In the genomic region with DNA sequence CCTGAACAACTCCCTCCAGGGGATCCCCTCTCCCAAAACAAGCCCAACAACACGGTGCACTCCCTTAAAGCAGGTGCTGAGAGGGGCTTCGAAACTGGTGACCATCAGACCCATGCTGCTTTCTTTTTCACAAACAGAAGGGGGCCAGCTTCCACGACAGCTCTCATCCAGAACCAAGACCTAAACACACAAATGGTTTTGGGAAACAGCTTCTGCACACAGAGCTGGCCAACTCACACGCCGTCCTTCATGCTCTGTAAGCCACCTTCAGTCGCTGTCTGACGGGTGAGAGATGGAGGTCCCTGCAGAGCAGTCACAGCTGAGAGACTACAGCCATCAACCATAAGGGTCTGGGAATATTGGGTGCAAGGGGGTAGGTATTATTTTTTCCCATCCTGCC, we compare ENCODE assay signal across 20 cellular contexts.
A peak's percentile ranks its signal among the peaks of the same experiment; 100 is the strongest.
DNase-seq lines count a peak whose midpoint lies in the region; ATAC-seq and TF ChIP-seq lines count a peak whose summit lies in the region.
"Had no signal": no experiment of that assay in that cellular context is flagged by ENCODE, and none has a peak within 500 bp of the region (broad histone marks: within the 10 kb centered on the region; RNA-seq: fewer than 3 reads in every experiment).

No MANE protein-coding gene starts in this region.

- H3K4me1 Mint-ChIP-seq in WTC11 (peaks cover 29% of the 10 kb centered on the region), naive B cell (peaks cover 0 to 4% (median 0%) of the 10 kb centered on the region in 3 donors)
- peaks cover 18% of the 10 kb centered on the region for H3K4me1 Mint-ChIP-seq in stimulated activated memory B cell treated with anti-CD40 and anti-IgM and Interleukin-4, amounts not matched to agents 10 μg/mL and 1 μg/mL and 100 μg/mL, for 72 hours

- H3K27me3 ChIP-seq in cardiac muscle cell, result no peaks in the 10 kb centered on the region
- H3K27me3 ChIP-seq in left ventricle myocardium inferior (ENCODE audit: low read depth), result no peaks in the 10 kb centered on the region
- H3K27me3 ChIP-seq: adrenal gland had no signal

- ATAC-seq in WTC11 (no peak; the same call in 1 of the 2 replicates), naive B cell (ENCODE audit: low read depth in 2 of 2) (no peak)
- no peak for ATAC-seq in stimulated activated memory B cell treated with anti-CD40 and anti-IgM and Interleukin-4, amounts not matched to agents 10 μg/mL and 1 μg/mL and 100 μg/mL, for 72 hours

- H3K9me3 Mint-ChIP-seq in WTC11, result no peaks in the 10 kb centered on the region
- H3K9me3 Mint-ChIP-seq in naive B cell, result no peaks in the 10 kb centered on the region
- H3K9me3 Mint-ChIP-seq in stimulated activated memory B cell treated with anti-CD40 and anti-IgM and Interleukin-4, amounts not matched to agents 10 μg/mL and 1 μg/mL and 100 μg/mL, for 72 hours, result no peaks in the 10 kb centered on the region
- H3K9me3 Mint-ChIP-seq: activated T-helper 1 cell treated with anti-CD3 and anti-CD28 coated beads, Interleukin-12 subunit alpha, Interleukin-12 subunit beta, Interleukin-2, Interleukin-4 antibody, amounts not matched to agents 30 ng/mL and 10 ng/mL and 1 ng/mL, durations not matched to agents 14 hours and 24 hours and 36 hours had no signal

- H3K9me3 ChIP-seq in cardiac muscle cell (ENCODE audit: low read depth) (no peaks in the 10 kb centered on the region), left ventricle myocardium inferior (replicated peaks) (no peaks in the 10 kb centered on the region)
- H3K9me3 ChIP-seq: adrenal gland had no signal

- intact Hi-C loops in left ventricle myocardium inferior (cut with micrococcal nuclease), result no loop called here
- intact Hi-C loops in head of caudate nucleus (cut with DNase I), result no loop called here

- TF ChIP-seq CTCF in cardiac muscle cell (IDR thresholded peaks at IDR 0.05; ENCODE audit: low read depth, low read length) (no peak), left ventricle myocardium inferior (IDR thresholded peaks at IDR 0.05; ENCODE audit: borderline replicate concordance) (no peak), WTC11 (IDR thresholded peaks at IDR 0.05) (no peak)

- H3K36me3 Mint-ChIP-seq in WTC11 (peaks cover 82% of the 10 kb centered on the region), naive B cell (peaks cover 17 to 24% of the 10 kb centered on the region in 2 donors)
- peaks cover 79% of the 10 kb centered on the region for H3K36me3 Mint-ChIP-seq in stimulated activated memory B cell treated with anti-CD40 and anti-IgM and Interleukin-4, amounts not matched to agents 10 μg/mL and 1 μg/mL and 100 μg/mL, for 72 hours

- H3K27ac Mint-ChIP-seq in WTC11 (peak overlapping the region; percentile 81), naive B cell (peak overlapping the region in 5 of 6 donors; percentile 26 to 90 (median 66))
- peak overlapping the region; percentile 38 for H3K27ac Mint-ChIP-seq in stimulated activated memory B cell treated with anti-CD40 and anti-IgM and Interleukin-4, amounts not matched to agents 10 μg/mL and 1 μg/mL and 100 μg/mL, for 72 hours

- peaks cover 39% of the 10 kb centered on the region for H3K36me3 ChIP-seq in cardiac muscle cell
- H3K36me3 ChIP-seq in left ventricle myocardium inferior, result peaks cover 81% of the 10 kb centered on the region

- H3K4me3 Mint-ChIP-seq in WTC11 (no peak overlapping the region), naive B cell (no peak overlapping the region)
- no peak overlapping the region for H3K4me3 Mint-ChIP-seq in stimulated activated memory B cell treated with anti-CD40 and anti-IgM and Interleukin-4, amounts not matched to agents 10 μg/mL and 1 μg/mL and 100 μg/mL, for 72 hours
- H3K4me3 Mint-ChIP-seq: activated T-helper 1 cell treated with anti-CD3 and anti-CD28 coated beads, Interleukin-12 subunit alpha, Interleukin-12 subunit beta, Interleukin-2, Interleukin-4 antibody, amounts not matched to agents 30 ng/mL and 10 ng/mL and 1 ng/mL, durations not matched to agents 14 hours and 24 hours and 36 hours had no signal

- H3K27me3 Mint-ChIP-seq in WTC11 (ENCODE audit: low read depth) (no peaks in the 10 kb centered on the region), naive B cell (no peaks in the 10 kb centered on the region)
- no peaks in the 10 kb centered on the region for H3K27me3 Mint-ChIP-seq in stimulated activated memory B cell treated with anti-CD40 and anti-IgM and Interleukin-4, amounts not matched to agents 10 μg/mL and 1 μg/mL and 100 μg/mL, for 72 hours

- CTCF ChIA-PET in WTC11 (lab: Charles Lee), result interaction anchor here (0.5 to 5.7 kb wide), 2 partner anchors 104 to 224 kb away, joined by 3 to 57 read pairs; no protein-coding TSS in a partner anchor

- H3K4me3 ChIP-seq in cardiac muscle cell (no peak overlapping the region), left ventricle myocardium inferior (no peak overlapping the region)
- H3K4me3 ChIP-seq: adrenal gland, coronary artery had no signal

- peaks cover 7% of the 10 kb centered on the region for H3K4me1 ChIP-seq in cardiac muscle cell (ENCODE audit: low read depth)
- H3K4me1 ChIP-seq in left ventricle myocardium inferior, result peaks cover 26% of the 10 kb centered on the region

- no peak for DNase-seq in cardiac muscle cell (ENCODE audit: low read depth in 1 of 2, low spot score in 1 of 2)
- no peak for DNase-seq in left ventricle myocardium inferior
- no peak for DNase-seq in WTC11 (ENCODE audit: low spot score)
- no peak for DNase-seq in naive B cell
- DNase-seq in SIG-M5 treated with dmso at 0.1 percent for 504 hours (lab: John Stamatoyannopoulos, UW; ENCODE audit: unreplicated experiment), result no peak
- DNase-seq in head of caudate nucleus, result no peak
- no peak for DNase-seq in stimulated activated CD4-positive, alpha-beta T cell treated with anti-CD3 and anti-CD28 coated beads, Interleukin-15, amount 100 ng/mL, for 24 hours
- DNase-seq: DMS 273 treated with DMSO at 0.1 percent for 48 hours, H7, KG1, kidney, NCI-H1694, NCI-H69, OCI-M1, SHP77, SW 1271 had no signal

- peak overlapping the region; percentile 42 for H3K27ac ChIP-seq in cardiac muscle cell
- no peak overlapping the region for H3K27ac ChIP-seq in left ventricle myocardium inferior (replicated peaks)
- H3K27ac ChIP-seq: coronary artery had no signal

- POLR2A ChIA-PET in WTC11 (lab: Charles Lee), result no interaction called here

TF ChIP-seq in WTC11, 78 proteins besides CTCF, POLR2A, EP300 and RAD21:
- TF ChIP-seq KAT7 (CRISPR knock-in tag; IDR thresholded peaks at IDR 0.05; ENCODE audit: borderline replicate concordance) (no peak), TP53 (CRISPR knock-in tag; IDR thresholded peaks at IDR 0.05) (no peak), JUN (CRISPR knock-in tag; IDR thresholded peaks at IDR 0.05) (no peak)
TF ChIP-seq in WTC11: peak in this region for 0.
